ENCODE assay signal across 21 cellular contexts in genomic region chr10:118445535-118445934, GRCh38.
"Had no signal": no experiment of that assay in that cellular context is flagged by ENCODE, and none has a peak within 500 bp of the region (broad histone marks: within the 10 kb centered on the region; RNA-seq: fewer than 3 reads in every experiment).

No MANE protein-coding gene starts in this region.

- DNase-seq: colonic mucosa; cortex of kidney; effector CD8-positive, alpha-beta T cell; effector memory CD8-positive, alpha-beta T cell; endodermal cell; esophagus squamous epithelium; foreskin melanocyte; gastrocnemius medialis; glutamatergic neuron; head of caudate nucleus; heart right ventricle; hippocampal formation; left cardiac atrium; left lung; left ventricle myocardium superior; lower lobe of right lung; mesenchymal stem cell; naive thymus-derived CD4-positive, alpha-beta T cell had no signal

- H3K4me1 ChIP-seq: colonic mucosa, esophagus squamous epithelium, gastrocnemius medialis, heart right ventricle, left lung, lower lobe of right lung had no signal

- FAIRE-seq: endometrium, islet of Langerhans, keratinocyte had no signal

- H3K27me3 ChIP-seq: colonic mucosa had no signal

- H3K27ac ChIP-seq: colonic mucosa, esophagus squamous epithelium, gastrocnemius medialis, heart right ventricle, left lung, lower lobe of right lung had no signal

- H3K36me3 ChIP-seq: colonic mucosa, esophagus squamous epithelium, gastrocnemius medialis, heart right ventricle, left lung, lower lobe of right lung had no signal

- H3K9me3 ChIP-seq: colonic mucosa, esophagus squamous epithelium, gastrocnemius medialis, heart right ventricle, left lung, lower lobe of right lung had no signal

- H3K4me3 ChIP-seq: colonic mucosa, esophagus squamous epithelium, gastrocnemius medialis, heart right ventricle, left lung, lower lobe of right lung had no signal

- ATAC-seq: effector memory CD8-positive, alpha-beta T cell; gastrocnemius medialis; heart right ventricle; left cardiac atrium; left lung; left ventricle myocardium superior; lower lobe of right lung; naive thymus-derived CD4-positive, alpha-beta T cell had no signal
